In genomic region chr4:121221201-121221600, GRCh38 we compare ENCODE assay signal across 2 cellular contexts.
A peak's percentile ranks its signal among the peaks of the same experiment; 100 is the strongest.
TF ChIP-seq lines count a peak whose summit lies in the region.

No MANE protein-coding gene starts in this region.

TF ChIP-seq in HepG2, 621 proteins besides CTCF, POLR2A, EP300 and RAD21:
- TF ChIP-seq ZNF678 (CRISPR knock-in tag; IDR thresholded peaks at IDR 0.05) (no peak), CREBL2 (CRISPR knock-in tag; IDR thresholded peaks at IDR 0.05; ENCODE audit: borderline replicate concordance) (no peak), RAD51 (IDR thresholded peaks at IDR 0.05; ENCODE audit: borderline replicate concordance) (peak; percentile 62; the same call in 1 of the 2 replicates)
TF ChIP-seq in HepG2: peak in this region for 1.

TF ChIP-seq in SK-N-SH, 30 proteins besides CTCF, POLR2A, EP300 and RAD21:
- TF ChIP-seq TEAD4 (IDR thresholded peaks at IDR 0.05; ENCODE audit: borderline replicate concordance, insufficient read depth) (no peak), FOXJ3 (CRISPR knock-in tag; IDR thresholded peaks at IDR 0.05) (no peak), PBX3 (IDR thresholded peaks at IDR 0.05) (no peak), USF2 (IDR thresholded peaks at IDR 0.05; ENCODE audit: borderline replicate concordance, low read depth, low read length) (no peak), MAX (IDR thresholded peaks at IDR 0.05; ENCODE audit: low read depth) (no peak), TAF1 (IDR thresholded peaks at IDR 0.05; ENCODE audit: borderline replicate concordance, low read depth, low read length) (no peak), NFIC (IDR thresholded peaks at IDR 0.05; ENCODE audit: borderline replicate concordance) (no peak), SIN3A (IDR thresholded peaks at IDR 0.05; ENCODE audit: borderline replicate concordance, low read depth, low read length) (no peak), MXI1 (IDR thresholded peaks at IDR 0.05; ENCODE audit: low read depth, low read length) (no peak), ELF1 (IDR thresholded peaks at IDR 0.05) (no peak), USF1 (IDR thresholded peaks at IDR 0.05; ENCODE audit: borderline replicate concordance, low read depth) (no peak), RFX5 (IDR thresholded peaks at IDR 0.05; ENCODE audit: low read length) (no peak), FOXM1 (IDR thresholded peaks at IDR 0.05; ENCODE audit: low read depth) (no peak), CHD2 (IDR thresholded peaks at IDR 0.05; ENCODE audit: low read length, partially characterized antibody) (no peak)
